In the genomic region with DNA sequence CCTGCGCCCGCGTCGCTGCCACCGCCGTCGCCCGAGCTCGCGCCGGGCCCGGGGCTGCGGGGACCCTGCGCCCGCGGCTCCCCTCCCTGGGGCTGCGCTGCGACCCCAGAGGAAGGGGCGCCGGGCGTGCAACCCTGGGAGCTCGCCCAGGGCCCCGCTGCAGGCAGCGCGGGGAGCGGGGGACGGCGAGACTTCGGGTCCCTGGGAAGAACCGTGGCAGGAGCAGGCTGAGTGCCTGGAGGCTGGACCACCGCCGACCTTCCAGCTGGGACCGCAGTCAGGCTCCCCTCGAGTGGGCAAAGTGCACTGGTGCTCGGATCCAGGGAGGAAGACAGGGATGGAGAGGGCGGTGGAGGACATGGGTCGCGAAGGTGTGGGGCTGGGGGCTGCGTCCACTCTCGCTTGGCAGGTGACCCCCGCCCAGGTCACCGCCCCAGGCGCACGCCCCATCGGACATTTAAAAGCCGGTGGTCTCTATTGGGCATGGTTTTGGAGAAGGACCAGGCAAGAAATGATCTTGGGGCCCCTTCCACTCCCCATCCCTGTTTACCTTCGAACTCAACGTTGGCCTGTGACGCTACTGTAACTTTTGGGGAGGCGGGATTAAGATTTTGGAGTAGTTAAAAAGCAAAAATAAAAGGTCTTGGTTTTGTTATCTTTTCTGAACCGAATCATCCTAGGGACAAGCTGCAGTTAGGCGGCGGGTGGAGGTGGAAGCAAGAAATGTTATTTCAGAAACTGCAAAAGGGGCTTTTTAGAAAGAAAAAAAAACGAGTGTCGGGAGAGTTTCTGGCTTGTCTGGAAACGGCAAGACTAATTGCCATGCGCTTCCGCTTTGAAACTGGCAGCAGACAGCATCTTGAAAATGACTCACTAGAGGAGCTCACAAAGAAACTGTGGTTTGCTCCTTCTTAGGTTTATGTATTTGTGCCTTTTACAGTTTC, we compare ENCODE assay signal across 1 cellular context.
TF ChIP-seq lines count a peak whose summit lies in the region.

No MANE protein-coding gene starts in this region.

TF ChIP-seq in A549, 52 proteins besides CTCF, POLR2A, EP300 and RAD21 (continued from another document):
- TF ChIP-seq, protein P1, sequence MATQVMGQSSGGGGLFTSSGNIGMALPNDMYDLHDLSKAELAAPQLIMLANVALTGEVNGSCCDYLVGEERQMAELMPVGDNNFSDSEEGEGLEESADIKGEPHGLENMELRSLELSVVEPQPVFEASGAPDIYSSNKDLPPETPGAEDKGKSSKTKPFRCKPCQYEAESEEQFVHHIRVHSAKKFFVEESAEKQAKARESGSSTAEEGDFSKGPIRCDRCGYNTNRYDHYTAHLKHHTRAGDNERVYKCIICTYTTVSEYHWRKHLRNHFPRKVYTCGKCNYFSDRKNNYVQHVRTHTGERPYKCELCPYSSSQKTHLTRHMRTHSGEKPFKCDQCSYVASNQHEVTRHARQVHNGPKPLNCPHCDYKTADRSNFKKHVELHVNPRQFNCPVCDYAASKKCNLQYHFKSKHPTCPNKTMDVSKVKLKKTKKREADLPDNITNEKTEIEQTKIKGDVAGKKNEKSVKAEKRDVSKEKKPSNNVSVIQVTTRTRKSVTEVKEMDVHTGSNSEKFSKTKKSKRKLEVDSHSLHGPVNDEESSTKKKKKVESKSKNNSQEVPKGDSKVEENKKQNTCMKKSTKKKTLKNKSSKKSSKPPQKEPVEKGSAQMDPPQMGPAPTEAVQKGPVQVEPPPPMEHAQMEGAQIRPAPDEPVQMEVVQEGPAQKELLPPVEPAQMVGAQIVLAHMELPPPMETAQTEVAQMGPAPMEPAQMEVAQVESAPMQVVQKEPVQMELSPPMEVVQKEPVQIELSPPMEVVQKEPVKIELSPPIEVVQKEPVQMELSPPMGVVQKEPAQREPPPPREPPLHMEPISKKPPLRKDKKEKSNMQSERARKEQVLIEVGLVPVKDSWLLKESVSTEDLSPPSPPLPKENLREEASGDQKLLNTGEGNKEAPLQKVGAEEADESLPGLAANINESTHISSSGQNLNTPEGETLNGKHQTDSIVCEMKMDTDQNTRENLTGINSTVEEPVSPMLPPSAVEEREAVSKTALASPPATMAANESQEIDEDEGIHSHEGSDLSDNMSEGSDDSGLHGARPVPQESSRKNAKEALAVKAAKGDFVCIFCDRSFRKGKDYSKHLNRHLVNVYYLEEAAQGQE (IDR thresholded peaks at IDR 0.05) = no peak
